Comparison of ENCODE assay signal across 21 cellular contexts in the genomic region with DNA sequence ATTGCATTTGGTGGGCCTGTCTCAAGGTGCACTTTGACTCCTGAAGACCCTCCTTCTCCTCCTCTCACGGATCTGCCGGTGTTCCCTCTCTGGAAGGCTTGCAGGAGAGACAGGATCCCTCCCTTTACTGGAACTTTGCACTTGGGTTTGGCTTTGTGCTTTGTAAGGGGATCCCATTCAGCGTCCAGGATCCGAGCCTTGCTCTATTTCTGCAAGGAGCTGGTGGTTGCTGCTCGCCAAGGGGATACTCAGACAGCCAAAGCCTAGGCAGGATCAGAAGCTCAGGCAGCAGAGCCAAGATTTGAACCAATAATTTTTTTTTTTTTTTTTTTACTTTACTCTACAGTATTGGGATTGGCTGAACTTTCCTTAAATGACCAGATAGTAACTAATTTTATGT. TPM values are rescaled to one million over a fixed set of nuclear protein-coding genes. Genes with fewer than 3 reads are reported as not detected.
DNase-seq lines count a peak whose midpoint lies in the region; ATAC-seq and TF ChIP-seq lines count a peak whose summit lies in the region.
"Had no signal": no experiment of that assay in that cellular context is flagged by ENCODE, and none has a peak within 500 bp of the region (broad histone marks: within the 10 kb centered on the region; RNA-seq: fewer than 3 reads in every experiment).

No MANE protein-coding gene starts in this region.

- TF ChIP-seq EP300 in suprapubic skin (IDR thresholded peaks at IDR 0.05) = no peak

- 60 to 72% (median 68%) methylated on average over 5 of the region's 5 CpGs for WGBS in heart left ventricle, 4 donors
- WGBS in suprapubic skin = 43% methylated on average over 5 of the region's 5 CpGs

- no peak for DNase-seq in heart left ventricle
- DNase-seq in Right ventricle myocardium superior = no peak
- DNase-seq in coronary artery (ENCODE audit: low spot score) = no peak
- no peak for DNase-seq in tibial artery
- no peak for DNase-seq in activated effector memory CD4-positive, alpha-beta T cell treated with anti-CD3 and anti-CD28 coated beads, Interleukin-2, amount 50 U/mL, for 16 hours
- no peak for DNase-seq in suprapubic skin (ENCODE audit: low spot score in 2 of 2)
- no peak for DNase-seq in activated CD4-positive, alpha-beta T cell treated with anti-CD3 and anti-CD28 coated beads for 1 hour
- DNase-seq: activated B cell treated with CpG ODN at 0.5 μM for 24 hours; activated CD8-positive, alpha-beta T cell treated with anti-CD3 and anti-CD28 coated beads, Interleukin-2, amount 10 ng/mL, durations not matched to agents 7 days and 5 days; activated naive CD8-positive, alpha-beta T cell treated with anti-CD3 and anti-CD28 coated beads, Interleukin-2, amount 50 U/mL, for 24 hours; central memory CD4-positive, alpha-beta T cell; effector memory CD8-positive, alpha-beta T cell; HCEC 1CT; Kasumi-1; NCI-H1436 treated with DMSO at 0.1 percent for 48 hours; transverse colon had no signal

- peaks cover 43% of the 10 kb centered on the region for H3K4me1 Mint-ChIP-seq in nephron

- H3K4me1 ChIP-seq in heart left ventricle = peaks cover 0 to 33% (median 22%) of the 10 kb centered on the region in 12 donors
- peaks cover 0 to 55% (median 34%) of the 10 kb centered on the region in 4 donors for H3K4me1 ChIP-seq in tibial artery
- H3K4me1 ChIP-seq in suprapubic skin = peaks cover 27% of the 10 kb centered on the region

- H3K4me3 Mint-ChIP-seq in nephron = peak overlapping the region in 1 of 3 experiments; percentile 40
- H3K4me3 Mint-ChIP-seq: activated B cell treated with CpG ODN at 0.5 μM for 24 hours; activated CD8-positive, alpha-beta T cell treated with anti-CD3 and anti-CD28 coated beads, Interleukin-2, amount 10 ng/mL, durations not matched to agents 7 days and 5 days; activated naive CD8-positive, alpha-beta T cell treated with anti-CD3 and anti-CD28 coated beads, Interleukin-2, amount 50 U/mL, for 24 hours; activated T-helper 1 cell treated with anti-CD3 and anti-CD28 coated beads, Interleukin-12 subunit alpha, Interleukin-12 subunit beta, Interleukin-2, Interleukin-4 antibody, amounts not matched to agents 30 ng/mL and 10 ng/mL and 1 ng/mL, durations not matched to agents 14 hours and 24 hours and 36 hours; effector memory CD8-positive, alpha-beta T cell; T-helper 1 cell treated with Interleukin-12 subunit alpha and Interleukin-12 subunit beta and Interleukin-4 antibody, amounts not matched to agents 30 μg/mL and 1 μg/mL, for 36 hours had no signal

- ATAC-seq in heart left ventricle = no peak
- ATAC-seq in Right ventricle myocardium superior (ENCODE audit: poor library complexity) = no peak
- ATAC-seq: activated CD8-positive, alpha-beta T cell treated with anti-CD3 and anti-CD28 coated beads, Interleukin-2, amount 10 ng/mL, durations not matched to agents 7 days and 5 days; activated naive CD8-positive, alpha-beta T cell treated with anti-CD3 and anti-CD28 coated beads, Interleukin-2, amount 50 U/mL, for 24 hours; effector memory CD8-positive, alpha-beta T cell had no signal

- TF ChIP-seq POLR2A in heart left ventricle (IDR thresholded peaks at IDR 0.05) (no peak), suprapubic skin (IDR thresholded peaks at IDR 0.05) (no peak)

- H3K9me3 ChIP-seq in heart left ventricle (no peaks in the 10 kb centered on the region), tibial artery (no peaks in the 10 kb centered on the region), suprapubic skin (no peaks in the 10 kb centered on the region)
- H3K9me3 ChIP-seq: BLaER1, transverse colon had no signal

- intact Hi-C loops in heart left ventricle (cut with DNase I) (no loop called here), Right ventricle myocardium superior (cut with DNase I) (no loop called here), tibial artery (cut with DNase I; ENCODE audit: low total_unique reads) (no loop called here)

- H3K27ac ChIP-seq in heart left ventricle (peak overlapping the region in 7 of 12 donors; percentile 15 to 69 (median 46)), coronary artery (peak overlapping the region; percentile 50 to 87), tibial artery (peak overlapping the region; percentile 76 to 81), suprapubic skin (no peak overlapping the region)
- H3K27ac ChIP-seq: BLaER1 had no signal

- H3K36me3 ChIP-seq in heart left ventricle = peaks cover 0 to 9% (median 0%) of the 10 kb centered on the region in 9 donors
- H3K36me3 ChIP-seq in tibial artery = peaks cover 0 to 4% (median 0%) of the 10 kb centered on the region in 3 donors
- no peaks in the 10 kb centered on the region for H3K36me3 ChIP-seq in suprapubic skin
- H3K36me3 ChIP-seq: transverse colon had no signal

- H3K27ac Mint-ChIP-seq in nephron = peak overlapping the region; percentile 54 to 80 (median 78)
- H3K27ac Mint-ChIP-seq: activated B cell treated with CpG ODN at 0.5 μM for 24 hours; activated CD8-positive, alpha-beta T cell treated with anti-CD3 and anti-CD28 coated beads, Interleukin-2, amount 10 ng/mL, durations not matched to agents 7 days and 5 days; activated naive CD8-positive, alpha-beta T cell treated with anti-CD3 and anti-CD28 coated beads, Interleukin-2, amount 50 U/mL, for 24 hours; T-helper 1 cell treated with Interleukin-12 subunit alpha and Interleukin-12 subunit beta and Interleukin-4 antibody, amounts not matched to agents 30 μg/mL and 1 μg/mL, for 36 hours had no signal

- H3K27me3 Mint-ChIP-seq in nephron (ENCODE audit: low read depth) = no peaks in the 10 kb centered on the region
- H3K27me3 Mint-ChIP-seq: activated B cell treated with CpG ODN at 0.5 μM for 24 hours; activated naive CD8-positive, alpha-beta T cell treated with anti-CD3 and anti-CD28 coated beads, Interleukin-2, amount 50 U/mL, for 24 hours; effector memory CD8-positive, alpha-beta T cell had no signal

- no peak overlapping the region for H3K4me3 ChIP-seq in heart left ventricle
- peak overlapping the region; percentile 34 for H3K4me3 ChIP-seq in coronary artery
- H3K4me3 ChIP-seq in tibial artery = no peak overlapping the region
- no peak overlapping the region for H3K4me3 ChIP-seq in suprapubic skin
- H3K4me3 ChIP-seq: BLaER1, skin epidermis, transverse colon had no signal

- no peaks in the 10 kb centered on the region for H3K9me3 Mint-ChIP-seq in nephron
- H3K9me3 Mint-ChIP-seq: activated B cell treated with CpG ODN at 0.5 μM for 24 hours; activated naive CD8-positive, alpha-beta T cell treated with anti-CD3 and anti-CD28 coated beads, Interleukin-2, amount 50 U/mL, for 24 hours; activated T-helper 1 cell treated with anti-CD3 and anti-CD28 coated beads, Interleukin-12 subunit alpha, Interleukin-12 subunit beta, Interleukin-2, Interleukin-4 antibody, amounts not matched to agents 30 ng/mL and 10 ng/mL and 1 ng/mL, durations not matched to agents 14 hours and 24 hours and 36 hours; effector memory CD8-positive, alpha-beta T cell; T-helper 1 cell treated with Interleukin-12 subunit alpha and Interleukin-12 subunit beta and Interleukin-4 antibody, amounts not matched to agents 30 μg/mL and 1 μg/mL, for 36 hours had no signal

- TF ChIP-seq CTCF in heart left ventricle (IDR thresholded peaks at IDR 0.05) = no peak
- no peak for TF ChIP-seq CTCF in coronary artery (IDR thresholded peaks at IDR 0.05)
- TF ChIP-seq CTCF in nephron (IDR thresholded peaks at IDR 0.05; ENCODE audit: unreplicated experiment in 3 of 3) = no peak
- no peak for TF ChIP-seq CTCF in tibial artery (IDR thresholded peaks at IDR 0.05)
- no peak for TF ChIP-seq CTCF in suprapubic skin (IDR thresholded peaks at IDR 0.05)

- H3K27me3 ChIP-seq in heart left ventricle (no peaks in the 10 kb centered on the region), tibial artery (no peaks in the 10 kb centered on the region), suprapubic skin (no peaks in the 10 kb centered on the region)
- H3K27me3 ChIP-seq: BLaER1, transverse colon had no signal

- peaks cover 18% of the 10 kb centered on the region for H3K36me3 Mint-ChIP-seq in nephron (ENCODE audit: low read depth)

RNA-seq across cellular contexts. Expression of a gene that starts 25.0 kb away (rescaled TPM):
- total RNA-seq in heart left ventricle = 10 to 100 TPM; 24.0 to 51.1 (median 29.3) TPM
- polyA plus RNA-seq in heart left ventricle = 10 to 100 TPM; 12.6 to 22.4 TPM
- 28.2 TPM for total RNA-seq in Right ventricle myocardium superior
- 10 to 100 TPM; 72.8 to 87.8 (median 79.3) TPM for total RNA-seq in suprapubic skin
